Comparison of ENCODE assay signal across 1 cellular context in genomic region chr11:25961539-25961938, GRCh38.
TF ChIP-seq lines count a peak whose summit lies in the region.

No MANE protein-coding gene starts in this region.

TF ChIP-seq in HepG2, 621 proteins besides CTCF, POLR2A, EP300 and RAD21 (continued from another document):
- no peak for TF ChIP-seq ZHX1 (CRISPR knock-in tag; IDR thresholded peaks at IDR 0.05; ENCODE audit: low read depth)
TF ChIP-seq in HepG2: peak in this region for 0.
